ENCODE assay signal across 13 cellular contexts in genomic region chr11:31825453-31826391, GRCh38. TPM values are rescaled to one million over a fixed set of nuclear protein-coding genes. Genes with fewer than 3 reads are reported as not detected.
DNase-seq lines count a peak whose midpoint lies in the region; ATAC-seq, FAIRE-seq and TF ChIP-seq lines count a peak whose summit lies in the region.
"Had no signal": no experiment of that assay in that cellular context is flagged by ENCODE, and none has a peak within 500 bp of the region (broad histone marks: within the 10 kb centered on the region; RNA-seq: fewer than 3 reads in every experiment).

No MANE protein-coding gene starts in this region.

- no peaks in the 10 kb centered on the region for H4K20me1 ChIP-seq in astrocyte (ENCODE audit: insufficient read depth, low read length)

- H3K4me1 ChIP-seq in astrocyte (ENCODE audit: insufficient read depth, low read length) (peaks cover 14% of the 10 kb centered on the region), iPS-15b (ENCODE audit: control insufficient read depth, insufficient read depth, low read length) (peaks cover 39% of the 10 kb centered on the region), upper lobe of right lung (no peaks in the 10 kb centered on the region)

- H3K36me3 ChIP-seq in astrocyte (ENCODE audit: insufficient read depth, low read length) (no peaks in the 10 kb centered on the region), iPS-15b (ENCODE audit: control insufficient read depth, insufficient read depth, low read length) (no peaks in the 10 kb centered on the region), upper lobe of right lung (no peaks in the 10 kb centered on the region)

- H3K4me2 ChIP-seq in astrocyte (ENCODE audit: low read length): peak overlapping the region; percentile 30

- no peak for ATAC-seq in activated T-cell treated with anti-CD3 and anti-CD28 coated beads, Interleukin-2, amount 50 U/mL, for 72 hours (replicated peaks in 1 of 2)
- peak; percentile 37 for ATAC-seq in upper lobe of right lung
- no peak for ATAC-seq in HG02938 (IDR thresholded peaks at IDR 0.05; ENCODE audit: unreplicated experiment)
- ATAC-seq in HG03520 (IDR thresholded peaks at IDR 0.05; ENCODE audit: unreplicated experiment): no peak

- no peak for FAIRE-seq in astrocyte (lab: Jason Lieb, UNC)
- FAIRE-seq: keratinocyte had no signal

- H3K9me3 ChIP-seq in astrocyte (ENCODE audit: insufficient read depth, low read depth, low read length): no peaks in the 10 kb centered on the region
- no peaks in the 10 kb centered on the region for H3K9me3 ChIP-seq in iPS-15b (ENCODE audit: control insufficient read depth, insufficient read depth, low read length)
- H3K9me3 ChIP-seq in upper lobe of right lung: no peaks in the 10 kb centered on the region

- H3K4me3 Mint-ChIP-seq in activated T-cell treated with anti-CD3 and anti-CD28 coated beads, Interleukin-2, amount 50 U/mL, for 72 hours: peak overlapping the region; percentile 6 to 29
- no peak overlapping the region for H3K4me3 Mint-ChIP-seq in astrocyte (ENCODE audit: unreplicated experiment)
- H3K4me3 Mint-ChIP-seq: dendritic cell treated with granulocyte-macrophage colony-stimulating factor and Interleukin-4, amounts not matched to agents 40 ng/mL and 50 ng/mL, for 4 days had no signal

- peaks cover 21% of the 10 kb centered on the region for H3K4me1 Mint-ChIP-seq in activated T-cell treated with anti-CD3 and anti-CD28 coated beads, Interleukin-2, amount 50 U/mL, for 72 hours (ENCODE audit: low read depth)
- H3K4me1 Mint-ChIP-seq in astrocyte (ENCODE audit: low read depth, unreplicated experiment): peaks cover 14% of the 10 kb centered on the region

- H3K9ac ChIP-seq in astrocyte (ENCODE audit: low read length): no peak overlapping the region
- no peak overlapping the region for H3K9ac ChIP-seq in iPS-15b (ENCODE audit: low read depth, low read length)

- intact Hi-C loops in upper lobe of right lung (cut with DNase I): no loop called here

- no peak overlapping the region for H2AFZ ChIP-seq in astrocyte (ENCODE audit: low read depth, low read length)

- H3K4me3 ChIP-seq in astrocyte (ENCODE audit: insufficient read depth, low read depth, low read length): no peak overlapping the region
- H3K4me3 ChIP-seq in iPS-15b (ENCODE audit: low read depth, low read length): peak overlapping the region; percentile 51
- H3K4me3 ChIP-seq in upper lobe of right lung: no peak overlapping the region

- peaks cover 77% of the 10 kb centered on the region for H3K27me3 ChIP-seq in astrocyte (ENCODE audit: insufficient read depth, low read length)
- peaks cover 94% of the 10 kb centered on the region for H3K27me3 ChIP-seq in iPS-15b (ENCODE audit: control insufficient read depth, insufficient read depth, low read length)
- H3K27me3 ChIP-seq in upper lobe of right lung: peaks cover 99% of the 10 kb centered on the region

- H3K79me2 ChIP-seq in astrocyte (ENCODE audit: insufficient read depth, low read length): no peaks in the 10 kb centered on the region

- no peak overlapping the region for H3K27ac Mint-ChIP-seq in activated T-cell treated with anti-CD3 and anti-CD28 coated beads, Interleukin-2, amount 50 U/mL, for 72 hours
- H3K27ac Mint-ChIP-seq in astrocyte (ENCODE audit: unreplicated experiment): no peak overlapping the region
- H3K27ac Mint-ChIP-seq: dendritic cell treated with granulocyte-macrophage colony-stimulating factor and Interleukin-4, amounts not matched to agents 40 ng/mL and 50 ng/mL, for 4 days had no signal

- DNase-seq in activated T-cell treated with anti-CD3 and anti-CD28 coated beads, Interleukin-2, amount 50 U/mL, for 72 hours: no peak
- DNase-seq in activated T-cell treated with anti-CD3 and anti-CD28 coated beads, Interleukin-2, amount 50 U/mL, for 1 hour: no peak
- DNase-seq in astrocyte (ENCODE audit: low read depth) (no peak), upper lobe of right lung (no peak), putamen (ENCODE audit: low spot score) (no peak)
- DNase-seq: anterior cingulate cortex, NCI-H1092 treated with DMSO at 0.1 percent for 48 hours had no signal

- H3K36me3 Mint-ChIP-seq in activated T-cell treated with anti-CD3 and anti-CD28 coated beads, Interleukin-2, amount 50 U/mL, for 72 hours (ENCODE audit: insufficient read depth in 2 of 2): peaks cover 0 to 5% of the 10 kb centered on the region in 2 donors
- H3K36me3 Mint-ChIP-seq in astrocyte (ENCODE audit: low read depth, unreplicated experiment): no peaks in the 10 kb centered on the region

- H3K27ac ChIP-seq in astrocyte (ENCODE audit: low read depth, low read length) (no peak overlapping the region), upper lobe of right lung (no peak overlapping the region)
- H3K27ac ChIP-seq: VCaP had no signal

- TF ChIP-seq CTCF in astrocyte (IDR thresholded peaks at IDR 0.05; ENCODE audit: insufficient read depth, low read depth, low read length) (no peak), upper lobe of right lung (IDR thresholded peaks at IDR 0.05) (no peak)

- H3K27me3 Mint-ChIP-seq in activated T-cell treated with anti-CD3 and anti-CD28 coated beads, Interleukin-2, amount 50 U/mL, for 72 hours (ENCODE audit: low read depth): peaks cover 89% of the 10 kb centered on the region
- H3K27me3 Mint-ChIP-seq in astrocyte (ENCODE audit: low read depth, unreplicated experiment): peaks cover 75% of the 10 kb centered on the region

- no peaks in the 10 kb centered on the region for H3K9me3 Mint-ChIP-seq in activated T-cell treated with anti-CD3 and anti-CD28 coated beads, Interleukin-2, amount 50 U/mL, for 72 hours
- H3K9me3 Mint-ChIP-seq in astrocyte (ENCODE audit: unreplicated experiment): peaks cover 19% of the 10 kb centered on the region
- H3K9me3 Mint-ChIP-seq: dendritic cell treated with granulocyte-macrophage colony-stimulating factor and Interleukin-4, amounts not matched to agents 40 ng/mL and 50 ng/mL, for 4 days had no signal

RNA-seq across cellular contexts. Expression of gene PAX6, which starts 14.6 kb away (rescaled TPM):
- total RNA-seq in activated T-cell treated with anti-CD3 and anti-CD28 coated beads, Interleukin-2, amount 50 U/mL, for 72 hours: under 1 TPM; 0.46 to 0.76 TPM
- total RNA-seq in astrocyte (3.9 and 12.2 TPM in 2 replicates), upper lobe of right lung (not detected)
